ENCODE assay signal across 1 cellular context in the genomic region with DNA sequence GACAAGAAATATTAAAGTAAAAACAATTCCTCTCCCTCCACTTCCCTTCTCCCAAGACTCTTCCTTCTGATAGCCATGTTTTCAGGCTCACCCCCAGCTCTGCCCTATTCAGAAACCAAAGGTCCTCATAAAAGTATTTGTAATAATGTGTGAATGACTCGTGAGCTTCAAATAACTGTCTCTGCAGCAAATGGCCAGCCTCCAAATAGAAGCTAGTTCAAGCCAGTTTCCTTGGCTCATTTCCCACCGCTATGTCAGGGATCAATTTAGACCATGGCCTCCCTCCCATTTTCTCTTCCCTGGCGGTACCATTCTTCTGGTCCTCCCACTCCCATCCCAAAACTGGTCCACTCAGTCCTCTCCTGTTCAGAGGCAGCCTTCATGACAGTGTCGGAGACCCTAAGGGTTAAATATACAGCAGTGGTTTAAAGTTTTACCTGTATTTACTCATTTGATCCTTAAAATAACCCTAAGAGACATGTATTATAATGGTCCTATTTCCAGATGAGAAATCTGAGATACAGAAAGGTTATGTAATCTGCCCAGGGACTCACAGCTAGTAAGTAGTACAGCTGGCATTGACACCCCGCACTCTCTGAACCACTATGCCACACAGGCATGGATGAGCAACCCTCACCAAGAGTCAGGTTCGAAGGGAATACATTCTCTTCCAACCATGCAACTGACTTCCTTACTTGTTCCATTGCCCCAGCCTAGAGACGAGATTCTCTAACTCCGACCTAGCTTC.
TF ChIP-seq lines count a peak whose summit lies in the region.

No MANE protein-coding gene starts in this region.

TF ChIP-seq in IMR-90, 13 proteins besides CTCF, POLR2A, EP300 and RAD21:
- TF ChIP-seq CHD1 (IDR thresholded peaks at IDR 0.05; ENCODE audit: low read depth, low read length) (no peak), RCOR1 (IDR thresholded peaks at IDR 0.05; ENCODE audit: insufficient replicate concordance, low read length) (no peak), MAZ (IDR thresholded peaks at IDR 0.05; ENCODE audit: borderline replicate concordance, low read depth, low read length) (no peak), MAFK (IDR thresholded peaks at IDR 0.05; ENCODE audit: low read depth, low read length) (no peak), MXI1 (IDR thresholded peaks at IDR 0.05; ENCODE audit: borderline replicate concordance, low read depth, low read length) (no peak)
- TF ChIP-seq, protein P1, sequence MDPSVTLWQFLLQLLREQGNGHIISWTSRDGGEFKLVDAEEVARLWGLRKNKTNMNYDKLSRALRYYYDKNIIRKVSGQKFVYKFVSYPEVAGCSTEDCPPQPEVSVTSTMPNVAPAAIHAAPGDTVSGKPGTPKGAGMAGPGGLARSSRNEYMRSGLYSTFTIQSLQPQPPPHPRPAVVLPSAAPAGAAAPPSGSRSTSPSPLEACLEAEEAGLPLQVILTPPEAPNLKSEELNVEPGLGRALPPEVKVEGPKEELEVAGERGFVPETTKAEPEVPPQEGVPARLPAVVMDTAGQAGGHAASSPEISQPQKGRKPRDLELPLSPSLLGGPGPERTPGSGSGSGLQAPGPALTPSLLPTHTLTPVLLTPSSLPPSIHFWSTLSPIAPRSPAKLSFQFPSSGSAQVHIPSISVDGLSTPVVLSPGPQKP (IDR thresholded peaks at IDR 0.05; ENCODE audit: borderline replicate concordance, low read depth, low read length), result no peak
